Comparison of ENCODE assay signal across 22 cellular contexts in genomic region chr3:156918746-156919145, GRCh38.
A peak's percentile ranks its signal among the peaks of the same experiment; 100 is the strongest.
DNase-seq lines count a peak whose midpoint lies in the region; ATAC-seq and TF ChIP-seq lines count a peak whose summit lies in the region.
"Had no signal": no experiment of that assay in that cellular context is flagged by ENCODE, and none has a peak within 500 bp of the region (broad histone marks: within the 10 kb centered on the region; RNA-seq: fewer than 3 reads in every experiment).

No MANE protein-coding gene starts in this region.

- no TSS peak for BruUV-seq in PC-3 (replicated peaks; lab: Mats Ljungman, UMichigan)

- H3F3A ChIP-seq in PC-3 (ENCODE audit: low read length, unreplicated experiment), result no peaks in the 10 kb centered on the region

- TF ChIP-seq CTCF in PC-3 (conservative IDR thresholded peaks at IDR 0.05; ENCODE audit: low read depth, low read length) (no peak), fibroblast of villous mesenchyme (IDR thresholded peaks at IDR 0.05; ENCODE audit: insufficient read depth, low read depth, low read length) (no peak)

- H3K27ac ChIP-seq in PC-3 (ENCODE audit: low read length), result peak overlapping the region; percentile 72

- peaks cover 16% of the 10 kb centered on the region for H3K4me1 ChIP-seq in HAP-1
- peaks cover 37% of the 10 kb centered on the region for H3K4me1 ChIP-seq in PC-3 (ENCODE audit: insufficient read depth, low read length)

- no peaks in the 10 kb centered on the region for H3K9me3 ChIP-seq in HAP-1
- no peaks in the 10 kb centered on the region for H3K9me3 ChIP-seq in PC-3 (ENCODE audit: low read length)

- in situ Hi-C loops in HAP-1 (cut with MboI; ENCODE audit: low sequenced_read_pairs), result no loop called here

- no peaks in the 10 kb centered on the region for H3K79me2 ChIP-seq in PC-3 (ENCODE audit: low read length)

- H3K27me3 ChIP-seq in HAP-1 (ENCODE audit: low read depth) (no peaks in the 10 kb centered on the region), PC-3 (ENCODE audit: low read length) (no peaks in the 10 kb centered on the region)

- ATAC-seq in PC-3 (peak; percentile 90), GM18867 (IDR thresholded peaks at IDR 0.05; ENCODE audit: unreplicated experiment) (no peak)
- ATAC-seq: CD8-positive, alpha-beta T cell; HCT116 had no signal

- H3K9me2 ChIP-seq in PC-3 (replicated peaks; ENCODE audit: low read length), result no peaks in the 10 kb centered on the region

- H2AFZ ChIP-seq in PC-3 (ENCODE audit: low read length), result no peak overlapping the region

- H3K4me3 ChIP-seq in HAP-1 (no peak overlapping the region), PC-3 (ENCODE audit: low read length) (no peak overlapping the region), fibroblast of villous mesenchyme (ENCODE audit: low read depth, low read length) (no peak overlapping the region)

- CTCF ChIA-PET in PC-3 (lab: Charles Lee), result no interaction called here

- H3K4me2 ChIP-seq in PC-3 (ENCODE audit: low read length), result peak overlapping the region; percentile 38

- H3K9ac ChIP-seq in PC-3 (ENCODE audit: low read length), result peak overlapping the region; percentile 13; the same call in 1 of the 2 replicates

- intact Hi-C loops in PC-3 (cut with micrococcal nuclease), result no loop called here

- POLR2A ChIA-PET in PC-3 (lab: Charles Lee; ENCODE audit: unreplicated experiment), result no interaction called here

- H3K36me3 ChIP-seq in HAP-1 (replicated peaks) (no peaks in the 10 kb centered on the region), PC-3 (ENCODE audit: low read depth, low read length) (no peaks in the 10 kb centered on the region)

- DNase-seq in EH (ENCODE audit: low read depth), result peak; percentile 26
- peak; percentile 74 to 96 for DNase-seq in HAP-1 (ENCODE audit: low spot score in 2 of 2)
- DNase-seq in PC-3, result peak; percentile 85
- peak; percentile 12 for DNase-seq in fibroblast of villous mesenchyme (ENCODE audit: low read depth)
- no peak for DNase-seq in HK-2 (ENCODE audit: unreplicated experiment)
- no peak for DNase-seq in putamen (ENCODE audit: low spot score)
- DNase-seq: AML-193; C1 segment of cervical spinal cord; CD8-positive, alpha-beta T cell; GF-D8; Karpas-422; MM.1S; NCI-H1092; NCI-H1436; NCI-H187 treated with DMSO at 0.1 percent for 48 hours; NCI-H2107; NCI-H2227 treated with DMSO at 0.1 percent for 48 hours; NCI-H524; NCI-H774; Right ventricle myocardium superior had no signal

- H4K20me1 ChIP-seq in PC-3 (ENCODE audit: low read length), result no peaks in the 10 kb centered on the region

Comparison
In these comparisons a context has a peak if more than half of its experiments do, and no peak if none do; other contexts are left out.
1. DNase-seq: peak in EH (single experiment), HAP-1 (2 of 2), PC-3 (single experiment) and fibroblast of villous mesenchyme (single experiment); none in HK-2 (single experiment) and putamen (single experiment).